ENCODE assay signal across 1 cellular context in the genomic region with DNA sequence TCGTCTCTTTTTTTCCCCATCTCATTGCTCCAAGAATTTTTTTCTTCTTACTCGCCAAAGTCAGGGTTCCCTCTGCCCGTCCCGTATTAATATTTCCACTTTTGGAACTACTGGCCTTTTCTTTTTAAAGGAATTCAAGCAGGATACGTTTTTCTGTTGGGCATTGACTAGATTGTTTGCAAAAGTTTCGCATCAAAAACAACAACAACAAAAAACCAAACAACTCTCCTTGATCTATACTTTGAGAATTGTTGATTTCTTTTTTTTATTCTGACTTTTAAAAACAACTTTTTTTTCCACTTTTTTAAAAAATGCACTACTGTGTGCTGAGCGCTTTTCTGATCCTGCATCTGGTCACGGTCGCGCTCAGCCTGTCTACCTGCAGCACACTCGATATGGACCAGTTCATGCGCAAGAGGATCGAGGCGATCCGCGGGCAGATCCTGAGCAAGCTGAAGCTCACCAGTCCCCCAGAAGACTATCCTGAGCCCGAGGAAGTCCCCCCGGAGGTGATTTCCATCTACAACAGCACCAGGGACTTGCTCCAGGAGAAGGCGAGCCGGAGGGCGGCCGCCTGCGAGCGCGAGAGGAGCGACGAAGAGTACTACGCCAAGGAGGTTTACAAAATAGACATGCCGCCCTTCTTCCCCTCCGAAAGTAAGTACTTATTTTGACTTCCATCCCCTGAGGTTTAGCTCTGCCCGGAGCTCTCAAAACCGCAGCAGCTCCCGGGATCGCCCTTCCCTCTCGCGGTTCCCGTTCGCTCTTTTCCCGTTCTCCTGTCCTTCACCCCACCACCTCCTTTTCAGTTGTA.
TF ChIP-seq lines count a peak whose summit lies in the region.

No MANE protein-coding gene starts in this region.

TF ChIP-seq in HEK293, 187 proteins besides CTCF, POLR2A, EP300 and RAD21 (continued from another document):
- TF ChIP-seq, protein P1, sequence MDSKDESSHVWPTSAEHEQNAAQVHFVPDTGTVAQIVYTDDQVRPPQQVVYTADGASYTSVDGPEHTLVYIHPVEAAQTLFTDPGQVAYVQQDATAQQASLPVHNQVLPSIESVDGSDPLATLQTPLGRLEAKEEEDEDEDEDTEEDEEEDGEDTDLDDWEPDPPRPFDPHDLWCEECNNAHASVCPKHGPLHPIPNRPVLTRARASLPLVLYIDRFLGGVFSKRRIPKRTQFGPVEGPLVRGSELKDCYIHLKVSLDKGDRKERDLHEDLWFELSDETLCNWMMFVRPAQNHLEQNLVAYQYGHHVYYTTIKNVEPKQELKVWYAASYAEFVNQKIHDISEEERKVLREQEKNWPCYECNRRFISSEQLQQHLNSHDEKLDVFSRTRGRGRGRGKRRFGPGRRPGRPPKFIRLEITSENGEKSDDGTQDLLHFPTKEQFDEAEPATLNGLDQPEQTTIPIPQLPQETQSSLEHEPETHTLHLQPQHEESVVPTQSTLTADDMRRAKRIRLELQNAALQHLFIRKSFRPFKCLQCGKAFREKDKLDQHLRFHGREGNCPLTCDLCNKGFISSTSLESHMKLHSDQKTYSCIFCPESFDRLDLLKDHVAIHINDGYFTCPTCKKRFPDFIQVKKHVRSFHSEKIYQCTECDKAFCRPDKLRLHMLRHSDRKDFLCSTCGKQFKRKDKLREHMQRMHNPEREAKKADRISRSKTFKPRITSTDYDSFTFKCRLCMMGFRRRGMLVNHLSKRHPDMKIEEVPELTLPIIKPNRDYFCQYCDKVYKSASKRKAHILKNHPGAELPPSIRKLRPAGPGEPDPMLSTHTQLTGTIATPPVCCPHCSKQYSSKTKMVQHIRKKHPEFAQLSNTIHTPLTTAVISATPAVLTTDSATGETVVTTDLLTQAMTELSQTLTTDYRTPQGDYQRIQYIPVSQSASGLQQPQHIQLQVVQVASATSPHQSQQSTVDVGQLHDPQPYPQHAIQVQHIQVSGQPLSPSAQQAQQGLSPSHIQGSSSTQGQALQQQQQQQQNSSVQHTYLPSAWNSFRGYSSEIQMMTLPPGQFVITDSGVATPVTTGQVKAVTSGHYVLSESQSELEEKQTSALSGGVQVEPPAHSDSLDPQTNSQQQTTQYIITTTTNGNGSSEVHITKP (tag by site-specific recombination; IDR thresholded peaks at IDR 0.05): peak; percentile 46; the same call in 1 of the 2 replicates
- TF ChIP-seq ZNF561 (tag by site-specific recombination; IDR thresholded peaks at IDR 0.05; ENCODE audit: borderline replicate concordance): no peak
- no peak for TF ChIP-seq ZNF670 (tag by site-specific recombination; IDR thresholded peaks at IDR 0.05; ENCODE audit: low read depth)
- no peak for TF ChIP-seq ZNF433 (tag by site-specific recombination; IDR thresholded peaks at IDR 0.05; ENCODE audit: low read depth)
- TF ChIP-seq ZNF600 (tag by site-specific recombination; IDR thresholded peaks at IDR 0.05): peak; percentile 63
